ENCODE assay signal across 33 cellular contexts in the genomic region with DNA sequence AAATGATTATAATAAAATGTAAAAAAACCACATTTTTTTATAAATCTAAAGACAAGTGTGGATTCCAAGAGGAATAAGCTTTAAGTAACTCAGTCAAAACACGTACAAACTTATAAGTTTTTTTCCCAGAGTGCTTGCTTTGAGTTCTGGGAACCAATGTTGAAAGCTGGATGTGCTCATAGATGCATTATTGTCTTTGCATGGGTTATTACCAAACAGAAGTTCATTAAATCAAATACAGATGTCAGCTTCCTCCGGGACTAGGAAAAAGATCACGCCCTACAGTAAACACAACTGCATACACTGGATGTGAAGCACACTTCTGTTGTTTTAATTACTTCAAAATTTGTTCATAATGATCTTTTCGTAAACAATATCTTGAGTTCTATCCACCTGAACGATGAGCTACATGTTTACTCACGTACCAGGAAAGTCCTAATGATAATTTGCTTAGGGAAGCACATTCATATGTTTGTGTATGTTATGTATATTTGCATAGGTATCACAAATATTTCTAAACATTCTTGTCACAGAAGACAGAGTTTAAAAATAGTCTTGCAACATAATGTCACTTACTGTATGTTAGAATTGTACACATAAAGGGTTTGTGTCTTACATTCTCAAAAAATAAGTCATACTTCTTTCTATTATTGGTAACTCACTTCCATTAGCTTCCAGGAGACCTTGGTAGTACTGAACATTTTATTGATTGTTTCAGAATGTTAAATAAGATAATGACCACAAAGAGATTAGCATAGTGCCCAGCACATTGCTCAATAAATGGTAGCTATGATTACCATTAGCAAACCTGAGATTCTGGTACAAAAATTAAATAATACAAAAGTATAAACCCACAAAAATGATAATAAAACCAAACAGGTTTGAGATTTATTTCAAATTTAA.
DNase-seq lines count a peak whose midpoint lies in the region; ATAC-seq, FAIRE-seq and TF ChIP-seq lines count a peak whose summit lies in the region.
"Had no signal": no experiment of that assay in that cellular context is flagged by ENCODE, and none has a peak within 500 bp of the region (broad histone marks: within the 10 kb centered on the region; RNA-seq: fewer than 3 reads in every experiment).

No MANE protein-coding gene starts in this region.

- no peaks in the 10 kb centered on the region for H3K27me3 ChIP-seq in Peyer's patch
- H3K27me3 ChIP-seq: BE2C, breast epithelium, neural progenitor cell, testis had no signal

- no peak for TF ChIP-seq EP300 in A549 (IDR thresholded peaks at IDR 0.05)

- H3K4me1 ChIP-seq in A549, result no peaks in the 10 kb centered on the region
- H3K4me1 ChIP-seq in Peyer's patch, result no peaks in the 10 kb centered on the region
- H3K4me1 ChIP-seq: BE2C, breast epithelium, neural progenitor cell, parathyroid adenoma, testis had no signal

- TF ChIP-seq CTCF in A549 (IDR thresholded peaks at IDR 0.05) (no peak), fibroblast of the aortic adventitia (IDR thresholded peaks at IDR 0.05; ENCODE audit: insufficient read depth, low read length) (no peak), Peyer's patch (IDR thresholded peaks at IDR 0.05) (no peak)

- H3K36me3 ChIP-seq in Peyer's patch, result no peaks in the 10 kb centered on the region
- H3K36me3 ChIP-seq: BE2C, breast epithelium, neural progenitor cell had no signal

- CTCF ChIA-PET in A549 (lab: Yijun Ruan, JAX), result interaction anchor here (0.6 kb wide), 1 partner anchor 272 kb away, joined by 3 read pairs; no protein-coding TSS in a partner anchor

- no peak for TF ChIP-seq RAD21 in A549 (conservative IDR thresholded peaks at IDR 0.05 in 1 of 2, IDR thresholded peaks at IDR 0.05 in 1 of 2)

- WGBS in A549 (ENCODE audit: missing lambda C conversion rate), result 3% methylated on average over 6 of the region's 6 CpGs

- no peak for FAIRE-seq in A549 (lab: Jason Lieb, UNC)
- FAIRE-seq: endothelial cell of umbilical vein, keratinocyte, urothelium cell line had no signal

- DNase-seq in A549 (ENCODE audit: low read depth in 1 of 2, low spot score in 1 of 2) (no peak), GM03348 (ENCODE audit: low spot score) (peak; percentile 54), NCI-H774 (lab: John Stamatoyannopoulos, UW) (peak; percentile 39), fibroblast of the aortic adventitia (ENCODE audit: low read depth) (peak; percentile 17), Peyer's patch (no peak), cerebellar cortex (ENCODE audit: low spot score) (no peak)
- DNase-seq: activated CD4-positive, alpha-beta T cell treated with anti-CD3 and anti-CD28 coated beads for 36 hours; activated CD8-positive, alpha-beta T cell treated with anti-CD3 and anti-CD28 coated beads, Interleukin-2, amount 10 ng/mL, durations not matched to agents 7 days and 5 days; BE2C; CD8-positive, alpha-beta memory T cell; DMS153; head of caudate nucleus; left ventricle myocardium superior; MV-4-11; NCI-H1436 treated with DMSO at 0.1 percent for 48 hours; NCI-H2107; NCI-H446 treated with DMSO at 0.1 percent for 48 hours; retina; SHP77 treated with DMSO at 0.1 percent for 48 hours; stimulated activated CD4-positive, alpha-beta T cell treated with anti-CD3 and anti-CD28 coated beads, Interleukin-2, amount 100 ng/mL, for 24 hours; stimulated activated naive CD8-positive, alpha-beta T cell treated with anti-CD3 and anti-CD28 coated beads, Interleukin-15, Interleukin-2, amounts not matched to agents 100 U/mL and 50 U/mL, for 24 hours; T-helper 9 cell; testis had no signal

- H3K9me3 ChIP-seq in A549 (no peaks in the 10 kb centered on the region), Peyer's patch (no peaks in the 10 kb centered on the region)
- H3K9me3 ChIP-seq: BE2C, breast epithelium, testis had no signal

- no peak for ATAC-seq in A549
- ATAC-seq in HG02588 (IDR thresholded peaks at IDR 0.05; ENCODE audit: unreplicated experiment), result no peak
- no peak for ATAC-seq in GM21576 (IDR thresholded peaks at IDR 0.05; ENCODE audit: unreplicated experiment)
- ATAC-seq: activated CD4-positive, alpha-beta T cell treated with anti-CD3 and anti-CD28 coated beads for 36 hours; activated CD8-positive, alpha-beta T cell treated with anti-CD3 and anti-CD28 coated beads, Interleukin-2, amount 10 ng/mL, durations not matched to agents 7 days and 5 days; activated T-helper 17 cell treated with anti-CD3 and anti-CD28 coated beads, Interleukin-2, amount 50 U/mL, for 72 hours; left ventricle myocardium superior; stimulated activated naive CD8-positive, alpha-beta T cell treated with anti-CD3 and anti-CD28 coated beads, Interleukin-15, Interleukin-2, amounts not matched to agents 100 U/mL and 50 U/mL, for 24 hours had no signal

- POLR2A ChIA-PET in A549 (lab: Yijun Ruan, JAX), result no interaction called here

- H3K27ac ChIP-seq in A549, result no peak overlapping the region
- no peak overlapping the region for H3K27ac ChIP-seq in Peyer's patch
- H3K27ac ChIP-seq: breast epithelium, neural progenitor cell, parathyroid adenoma, testis, VCaP had no signal

- TF ChIP-seq POLR2A in A549 (IDR thresholded peaks at IDR 0.05; ENCODE audit: low read length) (no peak), Peyer's patch (IDR thresholded peaks at IDR 0.05) (no peak)

- no peak overlapping the region for H3K4me2 ChIP-seq in A549
- H3K4me2 ChIP-seq: neural progenitor cell had no signal

- H3K4me3 ChIP-seq in A549 (no peak overlapping the region), fibroblast of the aortic adventitia (ENCODE audit: low read depth, low read length) (no peak overlapping the region), Peyer's patch (no peak overlapping the region)
- H3K4me3 ChIP-seq: breast epithelium, neural progenitor cell, testis had no signal

TF ChIP-seq in A549, 52 proteins besides CTCF, POLR2A, EP300 and RAD21:
- no peak for TF ChIP-seq KDM5A (IDR thresholded peaks at IDR 0.05)
- TF ChIP-seq HOXA7 (CRISPR knock-in tag; IDR thresholded peaks at IDR 0.05), result no peak
- peak; percentile 58 for TF ChIP-seq MAFK (IDR thresholded peaks at IDR 0.05; ENCODE audit: partially characterized antibody)
- TF ChIP-seq, protein P1, sequence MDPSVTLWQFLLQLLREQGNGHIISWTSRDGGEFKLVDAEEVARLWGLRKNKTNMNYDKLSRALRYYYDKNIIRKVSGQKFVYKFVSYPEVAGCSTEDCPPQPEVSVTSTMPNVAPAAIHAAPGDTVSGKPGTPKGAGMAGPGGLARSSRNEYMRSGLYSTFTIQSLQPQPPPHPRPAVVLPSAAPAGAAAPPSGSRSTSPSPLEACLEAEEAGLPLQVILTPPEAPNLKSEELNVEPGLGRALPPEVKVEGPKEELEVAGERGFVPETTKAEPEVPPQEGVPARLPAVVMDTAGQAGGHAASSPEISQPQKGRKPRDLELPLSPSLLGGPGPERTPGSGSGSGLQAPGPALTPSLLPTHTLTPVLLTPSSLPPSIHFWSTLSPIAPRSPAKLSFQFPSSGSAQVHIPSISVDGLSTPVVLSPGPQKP (IDR thresholded peaks at IDR 0.05; ENCODE audit: low read depth, low read length), result no peak

Comparison
In these comparisons a context has a peak if more than half of its experiments do, and no peak if none do; other contexts are left out.
1. DNase-seq: peak in GM03348 (single experiment), NCI-H774 (single experiment) and fibroblast of the aortic adventitia (single experiment); none in A549 (0 of 2), Peyer's patch (0 of 3) and cerebellar cortex (single experiment).